8 cellular contexts compared by ENCODE assay signal in genomic region chr9:14400658-14400995, GRCh38.
DNase-seq lines count a peak whose midpoint lies in the region; ATAC-seq and TF ChIP-seq lines count a peak whose summit lies in the region.

No MANE protein-coding gene starts in this region.

- peak overlapping the region in 1 of 2 donors; percentile 29 for H3K4me3 ChIP-seq in cardiac fibroblast (replicated peaks in 1 of 2; ENCODE audit: low read depth in 2 of 2, low read length in 2 of 2)

- ATAC-seq in HG03097 (IDR thresholded peaks at IDR 0.05; ENCODE audit: low FRiP score, unreplicated experiment) (no peak), GM19351 (IDR thresholded peaks at IDR 0.05; ENCODE audit: unreplicated experiment) (no peak)

- no peak overlapping the region for H3K27ac Mint-ChIP-seq in CD14-positive monocyte

- H3K4me3 Mint-ChIP-seq in CD14-positive monocyte, result no peak overlapping the region

- intact Hi-C loops in CD14-positive monocyte (cut with micrococcal nuclease), result no loop called here

- H3K4me1 Mint-ChIP-seq in CD14-positive monocyte, result no peaks in the 10 kb centered on the region

- no peaks in the 10 kb centered on the region for H3K36me3 Mint-ChIP-seq in CD14-positive monocyte

- DNase-seq in Daoy (ENCODE audit: low read depth), result peak; percentile 61
- peak; percentile 27 for DNase-seq in NCI-H345 treated with DMSO at 0.1 percent for 48 hours (lab: John Stamatoyannopoulos, UW; ENCODE audit: unreplicated experiment)
- peak; percentile 97 to 98 for DNase-seq in cardiac fibroblast (ENCODE audit: low read depth in 2 of 2)
- DNase-seq in left kidney (ENCODE audit: low read depth, low spot score), result peak; percentile 45
- peak; percentile 49 for DNase-seq in ureter (ENCODE audit: low spot score)
- DNase-seq in CD14-positive monocyte (ENCODE audit: low spot score), result no peak

- peak; percentile 67 for TF ChIP-seq CTCF in cardiac fibroblast (IDR thresholded peaks at IDR 0.05; ENCODE audit: low read depth, low read length)
- no peak for TF ChIP-seq CTCF in CD14-positive monocyte (IDR thresholded peaks at IDR 0.05)

- peaks cover 0 to 2% (median 0%) of the 10 kb centered on the region in 3 donors for H3K27me3 Mint-ChIP-seq in CD14-positive monocyte (ENCODE audit: low read depth in 3 of 3)

- H3K9me3 Mint-ChIP-seq in CD14-positive monocyte, result peaks cover 0 to 2% (median 0%) of the 10 kb centered on the region in 7 donors
